ENCODE assay signal across 11 cellular contexts in the genomic region with DNA sequence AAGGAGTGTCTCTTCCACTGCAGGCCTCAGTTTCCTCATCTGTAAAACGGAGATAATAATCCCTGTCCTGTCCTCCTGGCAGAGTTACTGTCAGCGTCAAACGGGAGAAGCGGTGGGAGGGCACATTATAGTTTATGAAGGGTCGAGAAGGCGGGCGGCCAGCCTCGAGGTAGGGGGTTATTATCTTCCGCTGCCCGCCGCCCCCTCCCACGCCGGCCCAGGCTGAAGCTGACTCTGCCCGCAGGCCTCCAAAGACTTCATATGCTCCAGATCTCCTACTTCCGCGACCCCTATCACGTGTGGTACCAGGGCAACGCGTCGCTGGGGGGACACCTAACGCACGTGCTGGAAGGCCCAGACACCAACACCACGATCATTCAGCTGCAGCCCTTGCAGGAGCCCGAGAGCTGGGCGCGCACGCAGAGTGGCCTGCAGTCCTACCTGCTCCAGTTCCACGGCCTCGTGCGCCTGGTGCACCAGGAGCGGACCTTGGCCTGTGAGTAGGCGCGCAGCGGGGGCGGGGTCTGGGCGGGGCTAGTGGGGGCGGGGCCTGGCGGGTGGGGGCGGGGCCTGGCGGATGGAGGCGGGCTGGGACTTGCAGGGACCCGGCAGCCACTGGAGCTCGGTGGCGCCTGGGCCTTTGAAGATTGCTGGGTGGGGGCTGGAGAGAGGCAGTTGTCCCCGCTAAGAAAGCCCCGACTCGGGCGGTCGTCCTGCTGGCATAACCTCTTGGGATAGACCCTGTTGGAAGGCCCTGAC. TPM values are rescaled to one million over a fixed set of nuclear protein-coding genes. Genes with fewer than 3 reads are reported as not detected.
A peak's percentile ranks its signal among the peaks of the same experiment; 100 is the strongest.
DNase-seq lines count a peak whose midpoint lies in the region; ATAC-seq and TF ChIP-seq lines count a peak whose summit lies in the region.
"Had no signal": no experiment of that assay in that cellular context is flagged by ENCODE, and none has a peak within 500 bp of the region (broad histone marks: within the 10 kb centered on the region; RNA-seq: fewer than 3 reads in every experiment).

No MANE protein-coding gene starts in this region.

- H3K9me3 Mint-ChIP-seq in WTC11 (no peaks in the 10 kb centered on the region), natural killer cell (no peaks in the 10 kb centered on the region)
- H3K9me3 Mint-ChIP-seq: memory B cell had no signal

- DNase-seq in DMS53 (lab: John Stamatoyannopoulos, UW) (peak; percentile 47), DMS53 treated with DMSO at 0.1 percent for 48 hours (lab: John Stamatoyannopoulos, UW; ENCODE audit: unreplicated experiment) (no peak), WTC11 (ENCODE audit: low spot score) (peak; percentile 80), islet precursor cell (peak; percentile 69), stomach (peak; percentile 64), AML-193 (lab: John Stamatoyannopoulos, UW) (no peak), natural killer cell (no peak)
- no peak for DNase-seq in stimulated activated CD4-positive, alpha-beta T cell treated with anti-CD3 and anti-CD28 coated beads, Interleukin-2, amount 100 ng/mL, for 24 hours
- DNase-seq: activated CD4-positive, alpha-beta T cell treated with anti-CD3 and anti-CD28 coated beads, Interleukin-2, amount 10 ng/mL, durations not matched to agents 7 days and 5 days; NCI-H345 had no signal

- CTCF ChIA-PET in WTC11 (lab: Charles Lee), result interaction anchor here (0.9 to 1.0 kb wide), 2 partner anchors 30 to 78 kb away, joined by 3 to 4 read pairs; no protein-coding TSS in a partner anchor

- H3K36me3 ChIP-seq in stomach, result peaks cover 8 to 16% (median 12%) of the 10 kb centered on the region in 4 donors

- peak overlapping the region; percentile 0 to 35 (median 9) for H3K4me3 ChIP-seq in stomach

- H3K4me1 Mint-ChIP-seq in WTC11 (peaks cover 42% of the 10 kb centered on the region), natural killer cell (peaks cover 31 to 32% of the 10 kb centered on the region in 2 donors)

- H3K27ac Mint-ChIP-seq in WTC11 (no peak overlapping the region), natural killer cell (no peak overlapping the region)
- H3K27ac Mint-ChIP-seq: activated CD4-positive, alpha-beta T cell treated with anti-CD3 and anti-CD28 coated beads, Interleukin-2, amount 10 ng/mL, durations not matched to agents 7 days and 5 days; memory B cell had no signal

- 38 to 57% (median 48%) methylated on average over 38 to 49 of the region's 49 CpGs for WGBS in stomach, 5 donors

- intact Hi-C loops in stomach (cut with DNase I; ENCODE audit: low total_unique reads) (no loop called here), natural killer cell (cut with micrococcal nuclease) (no loop called here)

- TF ChIP-seq CTCF in WTC11 (IDR thresholded peaks at IDR 0.05) (no peak), stomach (IDR thresholded peaks at IDR 0.05) (no peak), natural killer cell (IDR thresholded peaks at IDR 0.05) (no peak)

- peaks cover 19% of the 10 kb centered on the region for H3K36me3 Mint-ChIP-seq in WTC11
- peaks cover 6% of the 10 kb centered on the region for H3K36me3 Mint-ChIP-seq in natural killer cell

- H3K4me3 Mint-ChIP-seq in WTC11 (peak overlapping the region; percentile 60), natural killer cell (no peak overlapping the region)
- H3K4me3 Mint-ChIP-seq: activated CD4-positive, alpha-beta T cell treated with anti-CD3 and anti-CD28 coated beads, Interleukin-2, amount 10 ng/mL, durations not matched to agents 7 days and 5 days; memory B cell had no signal

- POLR2A ChIA-PET in WTC11 (lab: Charles Lee), result interaction anchor here (1.2 kb wide), 1 partner anchor 28 kb away, joined by 5 read pairs; a partner anchor contains a TSS

- H3K27me3 Mint-ChIP-seq in WTC11 (ENCODE audit: low read depth), result peaks cover 22% of the 10 kb centered on the region
- H3K27me3 Mint-ChIP-seq in natural killer cell (ENCODE audit: low read depth in 2 of 2), result no peaks in the 10 kb centered on the region
- H3K27me3 Mint-ChIP-seq: activated CD4-positive, alpha-beta T cell treated with anti-CD3 and anti-CD28 coated beads, Interleukin-2, amount 10 ng/mL, durations not matched to agents 7 days and 5 days; memory B cell had no signal

- TF ChIP-seq POLR2A in stomach (IDR thresholded peaks at IDR 0.05), result no peak

- peaks cover 0 to 34% (median 27%) of the 10 kb centered on the region in 4 donors for H3K4me1 ChIP-seq in stomach

- H3K27ac ChIP-seq in stomach, result peak overlapping the region in 1 of 5 donors; percentile 47

- no peaks in the 10 kb centered on the region for H3K9me3 ChIP-seq in stomach

- TF ChIP-seq EP300 in stomach (IDR thresholded peaks at IDR 0.05), result no peak

- ATAC-seq in WTC11, result peak; percentile 48
- ATAC-seq in natural killer cell, result no peak

- no peaks in the 10 kb centered on the region for H3K27me3 ChIP-seq in stomach

TF ChIP-seq in WTC11, 78 proteins besides CTCF, POLR2A, EP300 and RAD21:
- TF ChIP-seq, protein P1, sequence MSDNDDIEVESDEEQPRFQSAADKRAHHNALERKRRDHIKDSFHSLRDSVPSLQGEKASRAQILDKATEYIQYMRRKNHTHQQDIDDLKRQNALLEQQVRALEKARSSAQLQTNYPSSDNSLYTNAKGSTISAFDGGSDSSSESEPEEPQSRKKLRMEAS (CRISPR knock-in tag; IDR thresholded peaks at IDR 0.05), result peak; percentile 87
- peak; percentile 72; the same call in 1 of the 2 replicates for TF ChIP-seq GABPB1 (CRISPR knock-in tag; IDR thresholded peaks at IDR 0.05)
- no peak for TF ChIP-seq OVOL2 (CRISPR knock-in tag; IDR thresholded peaks at IDR 0.05; ENCODE audit: borderline replicate concordance)
- peak; percentile 37; the same call in 1 of the 2 replicates for TF ChIP-seq FOXP1 (CRISPR knock-in tag; IDR thresholded peaks at IDR 0.05; ENCODE audit: borderline replicate concordance)

RNA-seq across cellular contexts. Expression of a gene that starts 2.8 kb away (rescaled TPM):
- total RNA-seq in WTC11 (2021) (20.5 to 29.7 TPM (median 22.2 TPM) in 3 replicates), stomach (10 to 100 TPM in 2 of 5 donors, 1 to 10 TPM in 3; 4.0 to 37.6 (median 7.8) TPM), natural killer cell (1 to 10 TPM; 6.4 to 9.3 (median 6.4) TPM)
- polyA plus RNA-seq in stomach, result 10 to 100 TPM; 15.0 to 31.2 (median 27.6) TPM

RNA-seq across cellular contexts. Expression of a gene that starts 27.5 kb away (rescaled TPM):
- 22.7 to 24.2 TPM (median 24.0 TPM) in 3 replicates for total RNA-seq in WTC11 (2021)
- total RNA-seq in stomach, result 10 to 100 TPM in 4 of 5 donors, 1 to 10 TPM in 1; 8.4 to 55.8 (median 15.8) TPM
- 10 to 100 TPM in 1 of 3 donors, 1 to 10 TPM in 2; 7.9 to 11.6 (median 9.2) TPM for polyA plus RNA-seq in stomach
- total RNA-seq in natural killer cell, result 10 to 100 TPM; 20.0 to 27.4 (median 25.3) TPM

RNA-seq across cellular contexts. Expression of a gene that starts 51.9 kb away (rescaled TPM):
- total RNA-seq in WTC11 (2021), result 6.6 to 16.8 TPM (median 7.2 TPM) in 3 replicates
- 1 to 10 TPM in 3 of 5 donors, not detected in 2; 1.5 to 6.2 (median 2.7) TPM for total RNA-seq in stomach
- polyA plus RNA-seq in stomach, result 1 to 10 TPM in 1 of 3 donors, under 1 TPM in 2; 0.15 to 1.7 (median 0.20) TPM
- total RNA-seq in natural killer cell, result under 1 TPM; 0.14 to 0.18 (median 0.16) TPM
- total RNA-seq: activated CD4-positive, alpha-beta T cell treated with anti-CD3 and anti-CD28 coated beads, Interleukin-2, amount 10 ng/mL, durations not matched to agents 7 days and 5 days had no signal

Comparison
In these comparisons a context has a peak if more than half of its experiments do, and no peak if none do; other contexts are left out.
1. DNase-seq: peak in DMS53 (single experiment), WTC11 (single experiment), islet precursor cell (single experiment) and stomach (single experiment); none in DMS53 treated with DMSO at 0.1 percent for 48 hours (single experiment), AML-193 (0 of 2), natural killer cell (single experiment) and stimulated activated CD4-positive, alpha-beta T cell treated with anti-CD3 and anti-CD28 coated beads, Interleukin-2, amount 100 ng/mL, for 24 hours (0 of 2).